24 cellular contexts compared by ENCODE assay signal in genomic region chr18:22337311-22337710, GRCh38.
DNase-seq lines count a peak whose midpoint lies in the region; ATAC-seq and TF ChIP-seq lines count a peak whose summit lies in the region.
"Had no signal": no experiment of that assay in that cellular context is flagged by ENCODE, and none has a peak within 500 bp of the region (broad histone marks: within the 10 kb centered on the region; RNA-seq: fewer than 3 reads in every experiment).

No MANE protein-coding gene starts in this region.

- POLR2A ChIA-PET in GM10248 (lab: Yijun Ruan, JAX): no interaction called here

- no peak overlapping the region for H3K9ac ChIP-seq in Loucy (ENCODE audit: low read depth, low read length, poor library complexity, severe bottlenecking)

- peak overlapping the region; percentile 76 for H3K4me2 ChIP-seq in Loucy (ENCODE audit: low read depth, low read length, poor library complexity, severe bottlenecking)

- H3K27me3 Mint-ChIP-seq in CD4-positive, CD25-positive, alpha-beta regulatory T cell: no peaks in the 10 kb centered on the region
- peaks cover 46% of the 10 kb centered on the region for H3K27me3 Mint-ChIP-seq in nephron progenitor cell (ENCODE audit: low read depth, poor library complexity)
- H3K27me3 Mint-ChIP-seq: activated CD4-positive, alpha-beta T cell treated with anti-CD3 and anti-CD28 coated beads for 36 hours; natural killer cell treated with Interleukin-12 subunit alpha and Interleukin-12 subunit beta and Interleukin-15 and Interleukin-18, amount 100 ng/mL, for 72 hours had no signal

- no peak for DNase-seq in CD4-positive, CD25-positive, alpha-beta regulatory T cell
- peak; percentile 64 for DNase-seq in fibroblast of gingiva (ENCODE audit: low read depth)
- DNase-seq in omental fat pad (ENCODE audit: low spot score): no peak
- DNase-seq in nephron progenitor cell: no peak
- no peak for DNase-seq in HuH-7 (ENCODE audit: low spot score)
- no peak for DNase-seq in GM10248 (ENCODE audit: extremely low spot score)
- DNase-seq: activated CD4-positive, alpha-beta T cell treated with anti-CD3 and anti-CD28 coated beads for 36 hours; activated CD8-positive, alpha-beta memory T cell treated with anti-CD3 and anti-CD28 coated beads for 24 hours; activated T-cell treated with anti-CD3 and anti-CD28 coated beads, Interleukin-2, amount 50 U/mL, for 1 hour; AML-193; amygdala; GDM1; head of caudate nucleus; HFFc6; NCI-H1436 treated with DMSO at 0.1 percent for 48 hours; NCI-H524 treated with DMSO at 0.1 percent for 48 hours; posterior cingulate gyrus; upper lobe of left lung had no signal

- H3K79me2 ChIP-seq in Loucy (ENCODE audit: insufficient read depth, low read length): no peaks in the 10 kb centered on the region

- no peaks in the 10 kb centered on the region for H3K36me3 Mint-ChIP-seq in CD4-positive, CD25-positive, alpha-beta regulatory T cell
- H3K36me3 Mint-ChIP-seq in nephron progenitor cell (ENCODE audit: low read depth): no peaks in the 10 kb centered on the region
- H3K36me3 Mint-ChIP-seq: natural killer cell treated with Interleukin-12 subunit alpha and Interleukin-12 subunit beta and Interleukin-15 and Interleukin-18, amount 100 ng/mL, for 72 hours had no signal

- H3K9me3 ChIP-seq in CD4-positive, CD25-positive, alpha-beta regulatory T cell (ENCODE audit: control insufficient read depth in 2 of 2, low read length in 2 of 2): no peaks in the 10 kb centered on the region
- no peaks in the 10 kb centered on the region for H3K9me3 ChIP-seq in Loucy (ENCODE audit: insufficient read depth, low read depth, low read length)
- H3K9me3 ChIP-seq: upper lobe of left lung had no signal

- no peaks in the 10 kb centered on the region for H3K9me2 ChIP-seq in Loucy (replicated peaks; ENCODE audit: low read depth, low read length)

- no peaks in the 10 kb centered on the region for H3F3A ChIP-seq in Loucy (ENCODE audit: low read depth)

- no peak overlapping the region for H3K4me3 Mint-ChIP-seq in CD4-positive, CD25-positive, alpha-beta regulatory T cell
- H3K4me3 Mint-ChIP-seq in nephron progenitor cell: no peak overlapping the region
- H3K4me3 Mint-ChIP-seq: activated CD4-positive, alpha-beta T cell treated with anti-CD3 and anti-CD28 coated beads for 36 hours; dendritic cell treated with granulocyte-macrophage colony-stimulating factor and Interleukin-4, amounts not matched to agents 40 ng/mL and 50 ng/mL, for 4 days; HFFc6; natural killer cell treated with Interleukin-12 subunit alpha and Interleukin-12 subunit beta and Interleukin-15 and Interleukin-18, amount 100 ng/mL, for 72 hours; T-helper 1 cell treated with Interleukin-12 subunit alpha and Interleukin-12 subunit beta and Interleukin-4 antibody, amounts not matched to agents 30 μg/mL and 1 μg/mL, for 36 hours had no signal

- no peaks in the 10 kb centered on the region for H3K4me1 ChIP-seq in CD4-positive, CD25-positive, alpha-beta regulatory T cell (ENCODE audit: control insufficient read depth, insufficient read depth, low read length, poor library complexity, severe bottlenecking)
- peaks cover 26% of the 10 kb centered on the region for H3K4me1 ChIP-seq in Loucy (ENCODE audit: insufficient read depth, low read length, poor library complexity, severe bottlenecking)

- CTCF ChIA-PET in GM10248 (lab: Yijun Ruan, JAX): no interaction called here

- peaks cover 0 to 15% (median under 1%) of the 10 kb centered on the region in 4 donors for H3K4me1 Mint-ChIP-seq in CD4-positive, CD25-positive, alpha-beta regulatory T cell
- H3K4me1 Mint-ChIP-seq in nephron progenitor cell: peaks cover 29% of the 10 kb centered on the region
- H3K4me1 Mint-ChIP-seq: activated CD4-positive, alpha-beta T cell treated with anti-CD3 and anti-CD28 coated beads for 36 hours had no signal

- no peaks in the 10 kb centered on the region for H4K20me1 ChIP-seq in Loucy (ENCODE audit: insufficient read depth, low read length, poor library complexity, severe bottlenecking)

- no peak for ATAC-seq in CD4-positive, CD25-positive, alpha-beta regulatory T cell (ENCODE audit: low read depth in 2 of 2)
- ATAC-seq in omental fat pad (ENCODE audit: low FRiP score) (peak; percentile 15), HG03457 (IDR thresholded peaks at IDR 0.05; ENCODE audit: unreplicated experiment) (no peak)
- ATAC-seq: activated CD4-positive, alpha-beta T cell treated with anti-CD3 and anti-CD28 coated beads for 36 hours; natural killer cell treated with Interleukin-12 subunit alpha and Interleukin-12 subunit beta and Interleukin-15 and Interleukin-18, amount 100 ng/mL, for 72 hours; Panc1 had no signal

- H3K27me3 ChIP-seq in CD4-positive, CD25-positive, alpha-beta regulatory T cell (ENCODE audit: control insufficient read depth, insufficient read depth, low read length): no peaks in the 10 kb centered on the region
- no peaks in the 10 kb centered on the region for H3K27me3 ChIP-seq in Loucy (ENCODE audit: insufficient read depth, low read length, poor library complexity, severe bottlenecking)
- H3K27me3 ChIP-seq: upper lobe of left lung had no signal

- peak overlapping the region in 2 of 3 donors; percentile 4 to 76 for H3K27ac Mint-ChIP-seq in CD4-positive, CD25-positive, alpha-beta regulatory T cell
- no peak overlapping the region for H3K27ac Mint-ChIP-seq in nephron progenitor cell
- H3K27ac Mint-ChIP-seq: activated CD4-positive, alpha-beta T cell treated with anti-CD3 and anti-CD28 coated beads for 36 hours; dendritic cell treated with granulocyte-macrophage colony-stimulating factor and Interleukin-4, amounts not matched to agents 40 ng/mL and 50 ng/mL, for 4 days; HFFc6; natural killer cell treated with Interleukin-12 subunit alpha and Interleukin-12 subunit beta and Interleukin-15 and Interleukin-18, amount 100 ng/mL, for 72 hours; T-helper 1 cell treated with Interleukin-12 subunit alpha and Interleukin-12 subunit beta and Interleukin-4 antibody, amounts not matched to agents 30 μg/mL and 1 μg/mL, for 36 hours had no signal

- TF ChIP-seq CTCF in Loucy (conservative IDR thresholded peaks at IDR 0.05; ENCODE audit: low read length): no peak
- no peak for TF ChIP-seq CTCF in omental fat pad (IDR thresholded peaks at IDR 0.05)
- TF ChIP-seq CTCF in nephron progenitor cell (IDR thresholded peaks at IDR 0.05): no peak
- no peak for TF ChIP-seq CTCF in GM10248 (IDR thresholded peaks at IDR 0.05; ENCODE audit: control extremely low read depth, extremely low read depth, low read depth, missing control alignments)

- no peak overlapping the region for H2AFZ ChIP-seq in Loucy (ENCODE audit: low read length)

- peaks cover 0 to 2% (median 0%) of the 10 kb centered on the region in 7 donors for H3K9me3 Mint-ChIP-seq in CD4-positive, CD25-positive, alpha-beta regulatory T cell
- no peaks in the 10 kb centered on the region for H3K9me3 Mint-ChIP-seq in nephron progenitor cell
- H3K9me3 Mint-ChIP-seq: dendritic cell treated with granulocyte-macrophage colony-stimulating factor and Interleukin-4, amounts not matched to agents 40 ng/mL and 50 ng/mL, for 4 days; HFFc6; natural killer cell treated with Interleukin-12 subunit alpha and Interleukin-12 subunit beta and Interleukin-15 and Interleukin-18, amount 100 ng/mL, for 72 hours; T-helper 1 cell treated with Interleukin-12 subunit alpha and Interleukin-12 subunit beta and Interleukin-4 antibody, amounts not matched to agents 30 μg/mL and 1 μg/mL, for 36 hours had no signal

- H3K36me3 ChIP-seq in CD4-positive, CD25-positive, alpha-beta regulatory T cell (ENCODE audit: control insufficient read depth, insufficient read depth, low read length): no peaks in the 10 kb centered on the region
- H3K36me3 ChIP-seq in Loucy (ENCODE audit: insufficient read depth, low read length): no peaks in the 10 kb centered on the region
- H3K36me3 ChIP-seq: upper lobe of left lung had no signal

- H3K4me3 ChIP-seq in CD4-positive, CD25-positive, alpha-beta regulatory T cell (ENCODE audit: low read depth, low read length): no peak overlapping the region
- H3K4me3 ChIP-seq in Loucy (ENCODE audit: low read length, poor library complexity, severe bottlenecking): peak overlapping the region; percentile 55
- H3K4me3 ChIP-seq: upper lobe of left lung had no signal

- no peak overlapping the region for H3K27ac ChIP-seq in CD4-positive, CD25-positive, alpha-beta regulatory T cell (ENCODE audit: insufficient read depth, low read length, poor library complexity, severe bottlenecking)
